Comparison of ENCODE assay signal across 8 cellular contexts in genomic region chr22:32723632-32724031, GRCh38.
DNase-seq lines count a peak whose midpoint lies in the region; ATAC-seq and TF ChIP-seq lines count a peak whose summit lies in the region.

No MANE protein-coding gene starts in this region.

- peaks cover 26% of the 10 kb centered on the region for H3K27me3 Mint-ChIP-seq in activated CD4-positive, alpha-beta T cell treated with anti-CD3 and anti-CD28 coated beads, Interleukin-2, amount 10 ng/mL, durations not matched to agents 24 days and 14 days

- H3K9me3 ChIP-seq in esophagus muscularis mucosa (no peaks in the 10 kb centered on the region), osteoblast (ENCODE audit: low read depth, low read length) (no peaks in the 10 kb centered on the region), upper lobe of right lung (no peaks in the 10 kb centered on the region)

- peak overlapping the region; percentile 25 for H3K4me2 ChIP-seq in osteoblast (ENCODE audit: insufficient read depth, low read length)

- peak overlapping the region; percentile 69 for H2AFZ ChIP-seq in osteoblast (ENCODE audit: low read length)

- H3K79me2 ChIP-seq in osteoblast (ENCODE audit: insufficient read depth, low read length) = no peaks in the 10 kb centered on the region

- no peak overlapping the region for H3K27ac Mint-ChIP-seq in activated CD4-positive, alpha-beta T cell treated with anti-CD3 and anti-CD28 coated beads, Interleukin-2, amount 10 ng/mL, durations not matched to agents 24 days and 14 days

- H3K27me3 ChIP-seq in esophagus muscularis mucosa = no peaks in the 10 kb centered on the region
- no peaks in the 10 kb centered on the region for H3K27me3 ChIP-seq in osteoblast (ENCODE audit: insufficient read depth, low read length)
- H3K27me3 ChIP-seq in upper lobe of right lung = no peaks in the 10 kb centered on the region

- H3K9me3 Mint-ChIP-seq in activated CD4-positive, alpha-beta T cell treated with anti-CD3 and anti-CD28 coated beads, Interleukin-2, amount 10 ng/mL, durations not matched to agents 24 days and 14 days = peaks cover 20% of the 10 kb centered on the region

- H3K4me3 ChIP-seq in esophagus muscularis mucosa (no peak overlapping the region), osteoblast (ENCODE audit: insufficient read depth, low read length) (no peak overlapping the region), upper lobe of right lung (no peak overlapping the region)

- peak; percentile 93 for ATAC-seq in upper lobe of right lung
- ATAC-seq in HG03039 (IDR thresholded peaks at IDR 0.05; ENCODE audit: unreplicated experiment) = no peak

- H4K20me1 ChIP-seq in osteoblast (ENCODE audit: insufficient read depth, low read length) = no peaks in the 10 kb centered on the region

- intact Hi-C loops in activated CD4-positive, alpha-beta T cell treated with anti-CD3 and anti-CD28 coated beads, Interleukin-2, amount 10 ng/mL, durations not matched to agents 24 days and 14 days (cut with micrococcal nuclease) = no loop called here
- intact Hi-C loops in esophagus muscularis mucosa (cut with DNase I) = no loop called here
- intact Hi-C loops in upper lobe of right lung (cut with DNase I) = no loop called here

- 31% methylated on average over 13 of the region's 13 CpGs for WGBS in esophagus muscularis mucosa

- no peak for TF ChIP-seq CTCF in esophagus muscularis mucosa (IDR thresholded peaks at IDR 0.05)
- no peak for TF ChIP-seq CTCF in osteoblast (IDR thresholded peaks at IDR 0.05; ENCODE audit: extremely low read depth, low read depth, low read length)
- TF ChIP-seq CTCF in upper lobe of right lung (IDR thresholded peaks at IDR 0.05) = no peak

- H3K4me1 ChIP-seq in esophagus muscularis mucosa (peaks cover 8 to 24% (median 18%) of the 10 kb centered on the region in 4 donors), osteoblast (ENCODE audit: insufficient read depth, low read length) (peaks cover 29% of the 10 kb centered on the region), upper lobe of right lung (peaks cover 18% of the 10 kb centered on the region)

- H3K36me3 ChIP-seq in esophagus muscularis mucosa (no peaks in the 10 kb centered on the region), osteoblast (ENCODE audit: insufficient read depth, low read length) (no peaks in the 10 kb centered on the region), upper lobe of right lung (no peaks in the 10 kb centered on the region)

- TF ChIP-seq EP300 in esophagus muscularis mucosa (IDR thresholded peaks at IDR 0.05) = no peak

- TF ChIP-seq POLR2A in esophagus muscularis mucosa (IDR thresholded peaks at IDR 0.05; ENCODE audit: low read depth) = no peak

- H3K36me3 Mint-ChIP-seq in activated CD4-positive, alpha-beta T cell treated with anti-CD3 and anti-CD28 coated beads, Interleukin-2, amount 10 ng/mL, durations not matched to agents 24 days and 14 days (ENCODE audit: low read depth) = no peaks in the 10 kb centered on the region

- H3K27ac ChIP-seq in esophagus muscularis mucosa (replicated peaks in 1 of 4) (peak overlapping the region; percentile 48 to 61 (median 56)), osteoblast (ENCODE audit: low read depth, low read length) (peak overlapping the region; percentile 86), upper lobe of right lung (peak overlapping the region; percentile 75)

- DNase-seq in CMK (ENCODE audit: low read depth) = peak; percentile 46
- DNase-seq in HPDE6-E6E7 (ENCODE audit: extremely low spot score) = peak; percentile 83
- peak; percentile 82 for DNase-seq in activated CD4-positive, alpha-beta T cell treated with anti-CD3 and anti-CD28 coated beads, Interleukin-2, amount 10 ng/mL, durations not matched to agents 24 days and 14 days
- no peak for DNase-seq in esophagus muscularis mucosa (ENCODE audit: extremely low spot score)
- DNase-seq in osteoblast (ENCODE audit: insufficient read length, low spot score, missing footprints) = peak; percentile 89
- DNase-seq in upper lobe of right lung = peak; percentile 89
- no peak for DNase-seq in HUDEP-2 (lab: John Stamatoyannopoulos, UW; ENCODE audit: unreplicated experiment in 76 of 76)

- H3K4me3 Mint-ChIP-seq in activated CD4-positive, alpha-beta T cell treated with anti-CD3 and anti-CD28 coated beads, Interleukin-2, amount 10 ng/mL, durations not matched to agents 24 days and 14 days = peak overlapping the region; percentile 51

- peaks cover 28% of the 10 kb centered on the region for H3K4me1 Mint-ChIP-seq in activated CD4-positive, alpha-beta T cell treated with anti-CD3 and anti-CD28 coated beads, Interleukin-2, amount 10 ng/mL, durations not matched to agents 24 days and 14 days

Comparison
In these comparisons a context has a peak if more than half of its experiments do, and no peak if none do; other contexts are left out.
1. DNase-seq: peak in CMK (single experiment), HPDE6-E6E7 (single experiment), activated CD4-positive, alpha-beta T cell treated with anti-CD3 and anti-CD28 coated beads, Interleukin-2, amount 10 ng/mL, durations not matched to agents 24 days and 14 days (single experiment), osteoblast (single experiment) and upper lobe of right lung (single experiment); none in esophagus muscularis mucosa (single experiment) and HUDEP-2 (0 of 76).
2. Peak in every context shown above with its lines, with median percentiles within 50 percentile points of each other: H3K27ac ChIP-seq.